Comparison of ENCODE assay signal across 13 cellular contexts in genomic region chr1:59678065-59678808, GRCh38.
DNase-seq lines count a peak whose midpoint lies in the region; ATAC-seq and TF ChIP-seq lines count a peak whose summit lies in the region.
"Had no signal": no experiment of that assay in that cellular context is flagged by ENCODE, and none has a peak within 500 bp of the region (broad histone marks: within the 10 kb centered on the region; RNA-seq: fewer than 3 reads in every experiment).

No MANE protein-coding gene starts in this region.

- TF ChIP-seq CTCF in astrocyte of the spinal cord (IDR thresholded peaks at IDR 0.05; ENCODE audit: low read depth, low read length): no peak
- TF ChIP-seq CTCF in suprapubic skin (IDR thresholded peaks at IDR 0.05): no peak

- TF ChIP-seq POLR2A in suprapubic skin (IDR thresholded peaks at IDR 0.05): no peak

- WGBS in suprapubic skin: 58% methylated on average over 2 of the region's 2 CpGs

- no peak for TF ChIP-seq EP300 in suprapubic skin (IDR thresholded peaks at IDR 0.05)

- H3K36me3 ChIP-seq in suprapubic skin: no peaks in the 10 kb centered on the region

- no peak for ATAC-seq in HG03097 (IDR thresholded peaks at IDR 0.05; ENCODE audit: low FRiP score, unreplicated experiment)
- ATAC-seq: mucosa of descending colon had no signal

- H3K27me3 ChIP-seq in suprapubic skin: no peaks in the 10 kb centered on the region

- H3K4me1 ChIP-seq in suprapubic skin: peaks cover 56% of the 10 kb centered on the region

- H3K4me3 ChIP-seq in astrocyte of the spinal cord (ENCODE audit: low read depth, low read length) (no peak overlapping the region), suprapubic skin (no peak overlapping the region)
- H3K4me3 ChIP-seq: mucosa of descending colon had no signal

- peak; percentile 9 for DNase-seq in NCI-H146 (lab: John Stamatoyannopoulos, UW)
- DNase-seq in NCI-H146 treated with DMSO at 0.1 percent for 48 hours (lab: John Stamatoyannopoulos, UW; ENCODE audit: unreplicated experiment): no peak
- DNase-seq in astrocyte of the spinal cord (ENCODE audit: low read depth, low spot score): peak; percentile 35
- peak; percentile 5 for DNase-seq in kidney tubule cell (ENCODE audit: low spot score)
- no peak for DNase-seq in suprapubic skin (ENCODE audit: low spot score in 2 of 2)
- no peak for DNase-seq in HK-2 (ENCODE audit: unreplicated experiment)
- DNase-seq in NCI-H2171 treated with DMSO at 0.1 percent for 48 hours (lab: John Stamatoyannopoulos, UW): no peak
- DNase-seq: activated CD4-positive, CD25-positive, alpha-beta regulatory T cell; COR-L47; effector memory CD4-positive, alpha-beta T cell; mucosa of descending colon; SIG-M5 had no signal

- no peaks in the 10 kb centered on the region for H3K9me3 ChIP-seq in suprapubic skin
- H3K9me3 ChIP-seq: mucosa of descending colon had no signal

- in situ Hi-C loops in astrocyte of the spinal cord (cut with HindIII; ENCODE audit: low sequenced_read_pairs): no loop called here

- peak overlapping the region; percentile 38 for H3K27ac ChIP-seq in suprapubic skin

Comparison
In these comparisons a context has a peak if more than half of its experiments do, and no peak if none do; other contexts are left out.
1. DNase-seq: peak in NCI-H146 (single experiment), astrocyte of the spinal cord (single experiment) and kidney tubule cell (single experiment); none in NCI-H146 treated with DMSO at 0.1 percent for 48 hours (single experiment), suprapubic skin (0 of 2), HK-2 (single experiment) and NCI-H2171 treated with DMSO at 0.1 percent for 48 hours (single experiment).